Comparison of ENCODE assay signal across 14 cellular contexts in genomic region chr11:47158242-47158641, GRCh38.
"Had no signal": no experiment of that assay in that cellular context is flagged by ENCODE, and none has a peak within 500 bp of the region (broad histone marks: within the 10 kb centered on the region; RNA-seq: fewer than 3 reads in every experiment).

No MANE protein-coding gene starts in this region.

- FAIRE-seq: small intestine had no signal

- H3K36me3 ChIP-seq: cardiac muscle cell, SJCRH30 had no signal

- H3K27ac Mint-ChIP-seq: activated CD4-positive, alpha-beta memory T cell treated with anti-CD3 and anti-CD28 coated beads for 36 hours; activated naive CD8-positive, alpha-beta T cell; activated T-helper 1 cell treated with anti-CD3 and anti-CD28 coated beads, Interleukin-12 subunit alpha, Interleukin-12 subunit beta, Interleukin-2, Interleukin-4 antibody, amounts not matched to agents 30 ng/mL and 10 ng/mL and 1 ng/mL, durations not matched to agents 14 hours and 24 hours and 36 hours had no signal

- H3K27me3 Mint-ChIP-seq: activated CD4-positive, alpha-beta memory T cell treated with anti-CD3 and anti-CD28 coated beads for 36 hours; activated naive CD8-positive, alpha-beta T cell had no signal

- DNase-seq: activated CD4-positive, alpha-beta memory T cell treated with anti-CD3 and anti-CD28 coated beads for 36 hours; activated CD4-positive, CD25-positive, alpha-beta regulatory T cell treated with anti-CD3 and anti-CD28 coated beads, Interleukin-2, amount 50 U/mL, for 72 hours; activated CD8-positive, alpha-beta memory T cell treated with anti-CD3 and anti-CD28 coated beads, Interleukin-2, amount 50 U/mL, for 4 hours; cortex of kidney; effector memory CD4-positive, alpha-beta T cell; erythroblast; right cardiac atrium; SJCRH30; small intestine; SW 1271 had no signal

- H3K27ac ChIP-seq: ascending aorta, cardiac muscle cell, SJCRH30 had no signal

- H3K4me3 ChIP-seq: ascending aorta, cardiac muscle cell, SJCRH30 had no signal

- H3K36me3 Mint-ChIP-seq: activated CD4-positive, alpha-beta memory T cell treated with anti-CD3 and anti-CD28 coated beads for 36 hours; activated naive CD8-positive, alpha-beta T cell had no signal

- H3K9me3 ChIP-seq: ascending aorta, SJCRH30 had no signal

- H3K27me3 ChIP-seq: ascending aorta, cardiac muscle cell, SJCRH30 had no signal

- H3K4me3 Mint-ChIP-seq: activated CD4-positive, alpha-beta memory T cell treated with anti-CD3 and anti-CD28 coated beads for 36 hours; activated naive CD8-positive, alpha-beta T cell; activated T-helper 1 cell treated with anti-CD3 and anti-CD28 coated beads, Interleukin-12 subunit alpha, Interleukin-12 subunit beta, Interleukin-2, Interleukin-4 antibody, amounts not matched to agents 30 ng/mL and 10 ng/mL and 1 ng/mL, durations not matched to agents 14 hours and 24 hours and 36 hours had no signal

- H3K9me3 Mint-ChIP-seq: activated CD4-positive, alpha-beta memory T cell treated with anti-CD3 and anti-CD28 coated beads for 36 hours; activated T-helper 1 cell treated with anti-CD3 and anti-CD28 coated beads, Interleukin-12 subunit alpha, Interleukin-12 subunit beta, Interleukin-2, Interleukin-4 antibody, amounts not matched to agents 30 ng/mL and 10 ng/mL and 1 ng/mL, durations not matched to agents 14 hours and 24 hours and 36 hours had no signal

- ATAC-seq: right cardiac atrium had no signal
